In the genomic region with DNA sequence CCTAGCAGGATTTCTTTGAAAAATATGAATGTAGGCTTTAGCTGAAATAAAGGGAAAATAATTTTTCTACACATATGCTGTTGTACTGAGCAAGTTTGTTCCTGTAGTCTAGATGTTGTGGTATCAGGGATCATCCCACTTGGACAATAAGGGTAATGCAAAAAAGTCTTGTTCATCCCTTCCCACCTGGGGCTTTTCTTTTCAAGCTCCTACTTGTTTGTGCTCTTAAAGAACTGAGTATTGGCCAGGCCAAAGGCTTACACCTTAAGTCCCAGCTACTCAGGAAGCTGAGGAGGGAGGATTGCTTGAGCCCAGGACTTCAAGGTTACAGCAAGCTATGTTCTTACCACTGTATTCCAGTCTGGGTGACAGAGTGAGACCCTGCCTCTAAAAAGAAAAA, we compare ENCODE assay signal across 22 cellular contexts. TPM values are rescaled to one million over a fixed set of nuclear protein-coding genes. Genes with fewer than 3 reads are reported as not detected.
DNase-seq lines count a peak whose midpoint lies in the region; ATAC-seq, FAIRE-seq and TF ChIP-seq lines count a peak whose summit lies in the region.
"Had no signal": no experiment of that assay in that cellular context is flagged by ENCODE, and none has a peak within 500 bp of the region (broad histone marks: within the 10 kb centered on the region; RNA-seq: fewer than 3 reads in every experiment).

No MANE protein-coding gene starts in this region.

- no peaks in the 10 kb centered on the region for H3K27me3 ChIP-seq in RWPE2 (ENCODE audit: insufficient read depth, poor library complexity, severe bottlenecking)
- no peaks in the 10 kb centered on the region for H3K27me3 ChIP-seq in neural progenitor cell
- no peaks in the 10 kb centered on the region for H3K27me3 ChIP-seq in gastroesophageal sphincter
- H3K27me3 ChIP-seq: BE2C had no signal

- H3K36me3 ChIP-seq in RWPE2 (ENCODE audit: low read depth) (no peaks in the 10 kb centered on the region; the same call in 1 of the 2 replicates), neural progenitor cell (peaks cover 11% of the 10 kb centered on the region), gastroesophageal sphincter (peaks cover 5 to 70% of the 10 kb centered on the region in 2 donors)
- H3K36me3 ChIP-seq: BE2C had no signal

- peaks cover 16% of the 10 kb centered on the region for H3K36me3 Mint-ChIP-seq in neural progenitor cell
- H3K36me3 Mint-ChIP-seq in activated T-cell treated with anti-CD3 and anti-CD28 coated beads, Interleukin-2, amount 50 U/mL, for 72 hours (ENCODE audit: insufficient read depth in 2 of 2), result no peaks in the 10 kb centered on the region

- no peak overlapping the region for H3K27ac Mint-ChIP-seq in neural progenitor cell
- H3K27ac Mint-ChIP-seq in activated T-cell treated with anti-CD3 and anti-CD28 coated beads, Interleukin-2, amount 50 U/mL, for 72 hours, result no peak overlapping the region
- H3K27ac Mint-ChIP-seq: HFFc6 had no signal

- no peaks in the 10 kb centered on the region for H4K20me1 ChIP-seq in neural progenitor cell (ENCODE audit: low read depth)

- H3K27ac ChIP-seq in RWPE2 (ENCODE audit: poor library complexity, severe bottlenecking) (no peak overlapping the region), neural progenitor cell (no peak overlapping the region), gastroesophageal sphincter (no peak overlapping the region)

- DNase-seq in NCI-H82 (lab: John Stamatoyannopoulos, UW), result peak; percentile 32
- no peak for DNase-seq in RWPE2 (ENCODE audit: low spot score)
- peak; percentile 65 for DNase-seq in epithelial cell of esophagus (ENCODE audit: low read depth)
- DNase-seq in neural progenitor cell (ENCODE audit: low spot score), result peak; percentile 13
- no peak for DNase-seq in activated T-cell treated with anti-CD3 and anti-CD28 coated beads, Interleukin-2, amount 50 U/mL, for 72 hours
- no peak for DNase-seq in RCC 7860 (ENCODE audit: low spot score)
- DNase-seq: ACHN; BE2C; C1 segment of cervical spinal cord; CD4-positive, CD25-positive, alpha-beta regulatory T cell; CD8-positive, alpha-beta memory T cell; COR-L47; GOT3; H7; HFFc6; IMR-90 had no signal

- H2AFZ ChIP-seq in neural progenitor cell (replicated peaks), result no peak overlapping the region

- H3K4me3 Mint-ChIP-seq in neural progenitor cell, result no peak overlapping the region
- H3K4me3 Mint-ChIP-seq in activated T-cell treated with anti-CD3 and anti-CD28 coated beads, Interleukin-2, amount 50 U/mL, for 72 hours, result no peak overlapping the region
- H3K4me3 Mint-ChIP-seq: CD4-positive, CD25-positive, alpha-beta regulatory T cell; CD8-positive, alpha-beta memory T cell; HFFc6 had no signal

- H3K4me3 ChIP-seq in RWPE2 (ENCODE audit: severe bottlenecking) (no peak overlapping the region), epithelial cell of esophagus (ENCODE audit: low read length) (no peak overlapping the region), neural progenitor cell (no peak overlapping the region), gastroesophageal sphincter (no peak overlapping the region)

- no peaks in the 10 kb centered on the region for H3K4me1 Mint-ChIP-seq in neural progenitor cell
- no peaks in the 10 kb centered on the region for H3K4me1 Mint-ChIP-seq in activated T-cell treated with anti-CD3 and anti-CD28 coated beads, Interleukin-2, amount 50 U/mL, for 72 hours (ENCODE audit: low read depth)
- H3K4me1 Mint-ChIP-seq: CD4-positive, CD25-positive, alpha-beta regulatory T cell; CD8-positive, alpha-beta memory T cell had no signal

- no peak overlapping the region for H3K4me2 ChIP-seq in neural progenitor cell

- no peak for FAIRE-seq in RCC 7860 (lab: Jason Lieb, UNC)
- FAIRE-seq: A204.1, GM12892, GM18507, HTR-8/SVneo had no signal

- H3K4me1 ChIP-seq in RWPE2 (ENCODE audit: insufficient read depth, poor library complexity, severe bottlenecking), result no peaks in the 10 kb centered on the region
- no peaks in the 10 kb centered on the region for H3K4me1 ChIP-seq in neural progenitor cell
- H3K4me1 ChIP-seq in gastroesophageal sphincter, result no peaks in the 10 kb centered on the region
- H3K4me1 ChIP-seq: BE2C had no signal

- H3K27me3 Mint-ChIP-seq in neural progenitor cell (ENCODE audit: insufficient read depth, low read depth), result no peaks in the 10 kb centered on the region
- H3K27me3 Mint-ChIP-seq in activated T-cell treated with anti-CD3 and anti-CD28 coated beads, Interleukin-2, amount 50 U/mL, for 72 hours (ENCODE audit: low read depth), result no peaks in the 10 kb centered on the region
- H3K27me3 Mint-ChIP-seq: CD4-positive, CD25-positive, alpha-beta regulatory T cell; CD8-positive, alpha-beta memory T cell had no signal

- TF ChIP-seq CTCF in RWPE2 (IDR thresholded peaks at IDR 0.05; ENCODE audit: poor library complexity, severe bottlenecking) (no peak), epithelial cell of esophagus (IDR thresholded peaks at IDR 0.05; ENCODE audit: insufficient read depth, low read depth, low read length, missing control alignments) (no peak), neural progenitor cell (IDR thresholded peaks at IDR 0.05) (no peak), gastroesophageal sphincter (IDR thresholded peaks at IDR 0.05) (no peak)

- no peak overlapping the region for H3K9ac ChIP-seq in neural progenitor cell

- peak; percentile 33; the same call in 1 of the 3 replicates for ATAC-seq in RWPE2 (ENCODE audit: low read depth)
- ATAC-seq in activated T-cell treated with anti-CD3 and anti-CD28 coated beads, Interleukin-2, amount 50 U/mL, for 72 hours (replicated peaks in 1 of 2), result no peak
- no peak for ATAC-seq in gastroesophageal sphincter
- ATAC-seq: HCT116 had no signal

- H3F3A ChIP-seq in neural progenitor cell (ENCODE audit: low read depth), result no peaks in the 10 kb centered on the region

- no peak for TF ChIP-seq POLR2A in gastroesophageal sphincter (IDR thresholded peaks at IDR 0.05)

- no peak for TF ChIP-seq EP300 in gastroesophageal sphincter (IDR thresholded peaks at IDR 0.05)

- peaks cover 2% of the 10 kb centered on the region for H3K9me3 ChIP-seq in RWPE2 (ENCODE audit: severe bottlenecking)
- H3K9me3 ChIP-seq in neural progenitor cell (ENCODE audit: low read depth), result no peaks in the 10 kb centered on the region
- H3K9me3 ChIP-seq in gastroesophageal sphincter, result no peaks in the 10 kb centered on the region
- H3K9me3 ChIP-seq: BE2C had no signal

- no peaks in the 10 kb centered on the region for H3K79me2 ChIP-seq in neural progenitor cell (ENCODE audit: low read depth)

- no peaks in the 10 kb centered on the region for H3K9me3 Mint-ChIP-seq in neural progenitor cell
- no peaks in the 10 kb centered on the region for H3K9me3 Mint-ChIP-seq in activated T-cell treated with anti-CD3 and anti-CD28 coated beads, Interleukin-2, amount 50 U/mL, for 72 hours
- H3K9me3 Mint-ChIP-seq: CD4-positive, CD25-positive, alpha-beta regulatory T cell; CD8-positive, alpha-beta memory T cell; HFFc6 had no signal

RNA-seq across cellular contexts. Expression of a gene that starts 35.5 kb away (rescaled TPM):
- total RNA-seq in neural progenitor cell (ENCODE audit: low replicate concordance) (16.0 and 21.7 TPM in 2 replicates), gastroesophageal sphincter (10 to 100 TPM; 13.7 to 30.7 (median 17.3) TPM)
- 10 to 100 TPM; 26.3 to 30.7 TPM for total RNA-seq in activated T-cell treated with anti-CD3 and anti-CD28 coated beads, Interleukin-2, amount 50 U/mL, for 72 hours

RNA-seq across cellular contexts. Expression of a gene that starts 56.1 kb away (rescaled TPM):
- total RNA-seq in neural progenitor cell (ENCODE audit: low replicate concordance) (14.2 and 20.3 TPM in 2 replicates), gastroesophageal sphincter (10 to 100 TPM in 2 of 4 donors, 1 to 10 TPM in 2; 3.4 to 14.3 (median 8.5) TPM)
- 10 to 100 TPM; 23.6 to 31.7 TPM for total RNA-seq in activated T-cell treated with anti-CD3 and anti-CD28 coated beads, Interleukin-2, amount 50 U/mL, for 72 hours

Comparison
In these comparisons a context has a peak if more than half of its experiments do, and no peak if none do; other contexts are left out.
1. DNase-seq: peak in NCI-H82 (single experiment), epithelial cell of esophagus (single experiment) and neural progenitor cell (single experiment); none in RWPE2 (single experiment), activated T-cell treated with anti-CD3 and anti-CD28 coated beads, Interleukin-2, amount 50 U/mL, for 72 hours (0 of 2) and RCC 7860 (single experiment).